In the genomic region with DNA sequence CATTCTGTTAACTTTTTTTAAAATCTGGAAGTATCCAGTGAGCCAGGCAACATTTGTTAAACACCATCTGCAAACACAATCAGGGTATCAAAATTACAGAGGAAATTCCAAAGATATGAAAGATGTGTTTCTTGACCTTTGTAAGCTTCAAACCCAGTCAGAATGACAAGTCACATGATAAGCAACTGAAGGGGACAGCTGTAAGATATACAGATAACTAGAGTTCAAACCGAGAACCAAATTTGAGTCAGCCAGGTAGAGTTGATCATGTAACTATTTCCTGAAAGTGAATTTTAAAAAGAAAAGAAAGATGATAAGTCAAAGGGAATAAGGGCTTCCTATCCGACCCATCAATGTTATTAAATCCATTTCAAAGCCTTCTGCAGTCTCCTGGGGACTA, we compare ENCODE assay signal across 14 cellular contexts.
DNase-seq lines count a peak whose midpoint lies in the region; ATAC-seq, FAIRE-seq and TF ChIP-seq lines count a peak whose summit lies in the region.
"Had no signal": no experiment of that assay in that cellular context is flagged by ENCODE, and none has a peak within 500 bp of the region (broad histone marks: within the 10 kb centered on the region; RNA-seq: fewer than 3 reads in every experiment).

No MANE protein-coding gene starts in this region.

- no peak overlapping the region for H2AK5ac ChIP-seq in neuronal stem cell (ENCODE audit: low read depth, low read length)

- no peaks in the 10 kb centered on the region for H3K79me1 ChIP-seq in neuronal stem cell (ENCODE audit: low read depth, low read length)

- no peak overlapping the region for H4K91ac ChIP-seq in neuronal stem cell (ENCODE audit: low read depth, low read length, poor library complexity)

- H3K14ac ChIP-seq in neuronal stem cell (ENCODE audit: low read length) = no peak overlapping the region

- H3K4me1 ChIP-seq in endothelial cell of umbilical vein (ENCODE audit: control insufficient read depth, extremely low read depth, insufficient read depth, low read length) = no peaks in the 10 kb centered on the region
- H3K4me1 ChIP-seq in kidney (ENCODE audit: control insufficient read depth in 1 of 2, insufficient read depth in 1 of 2, low read depth in 1 of 2, low read length in 2 of 2) = no peaks in the 10 kb centered on the region
- H3K4me1 ChIP-seq in neuronal stem cell (ENCODE audit: control insufficient read depth in 2 of 2, insufficient read depth in 1 of 2, low read depth in 1 of 2, low read length in 2 of 2) = no peaks in the 10 kb centered on the region

- H3K23ac ChIP-seq in neuronal stem cell (ENCODE audit: low read depth, low read length, poor library complexity) = no peak overlapping the region

- FAIRE-seq in endothelial cell of umbilical vein (lab: Jason Lieb, UNC) (no peak), kidney (lab: Jason Lieb, UNC) (no peak)
- FAIRE-seq: urothelium cell line had no signal

- no peak overlapping the region for H2BK12ac ChIP-seq in neuronal stem cell (ENCODE audit: low read length)

- H3K4me2 ChIP-seq in endothelial cell of umbilical vein (ENCODE audit: insufficient read depth, low read length) (no peak overlapping the region), neuronal stem cell (ENCODE audit: insufficient read depth, low read length, poor library complexity, severe bottlenecking) (no peak overlapping the region)

- BruUV-seq in endothelial cell of umbilical vein (replicated peaks; lab: Mats Ljungman, UMichigan) = no TSS peak

- TF ChIP-seq CTCF in endothelial cell of umbilical vein (IDR thresholded peaks at IDR 0.05; ENCODE audit: extremely low read depth in 1 of 2, insufficient read depth in 1 of 2, low read depth in 1 of 2, low read length in 2 of 2) = no peak
- TF ChIP-seq CTCF in kidney (IDR thresholded peaks at IDR 0.05; ENCODE audit: borderline replicate concordance, extremely low read depth, insufficient read depth) = no peak

- H2AFZ ChIP-seq in endothelial cell of umbilical vein (ENCODE audit: low read depth, low read length) = no peak overlapping the region
- H2AFZ ChIP-seq in neuronal stem cell (ENCODE audit: low read length) = no peak overlapping the region

- H2BK15ac ChIP-seq in neuronal stem cell (ENCODE audit: low read length) = no peak overlapping the region

- H3K9ac ChIP-seq in endothelial cell of umbilical vein (replicated peaks; ENCODE audit: extremely low read depth, insufficient read depth, low read length) (no peak overlapping the region), kidney (ENCODE audit: low read length in 2 of 2) (no peak overlapping the region), neuronal stem cell (ENCODE audit: low read depth, low read length, poor library complexity) (no peak overlapping the region)

- H3K4ac ChIP-seq in neuronal stem cell (ENCODE audit: low read length) = no peak overlapping the region

- H2BK120ac ChIP-seq in neuronal stem cell (ENCODE audit: low read depth, low read length) = no peak overlapping the region

- CTCF ChIA-PET in endothelial cell of umbilical vein (lab: Charles Lee) = interaction anchor here (0.7 kb wide), 2 partner anchors 165 to 1373 kb away, joined by 3 read pairs; no protein-coding TSS in a partner anchor

- dilution Hi-C loops in endothelial cell of umbilical vein (cut with MboI; ENCODE audit: extremely low pct_ligation_motif_present, low sequenced_read_pairs) = no loop called here

- no peaks in the 10 kb centered on the region for H3K9me3 ChIP-seq in endothelial cell of umbilical vein (replicated peaks; ENCODE audit: control insufficient read depth, insufficient read depth, low read length)
- no peaks in the 10 kb centered on the region for H3K9me3 ChIP-seq in kidney (ENCODE audit: control insufficient read depth in 1 of 2, low read length in 2 of 2)
- no peaks in the 10 kb centered on the region for H3K9me3 ChIP-seq in neuronal stem cell (replicated peaks in 1 of 2; ENCODE audit: control insufficient read depth in 2 of 2, insufficient read depth in 1 of 2, low read depth in 1 of 2, low read length in 2 of 2)

- no peak overlapping the region for H4K8ac ChIP-seq in neuronal stem cell (ENCODE audit: low read depth, low read length)

- ATAC-seq in GM18870 (IDR thresholded peaks at IDR 0.05; ENCODE audit: unreplicated experiment) = peak; percentile 92
- peak; percentile 63 for ATAC-seq in GM21528 (IDR thresholded peaks at IDR 0.05; ENCODE audit: low FRiP score, unreplicated experiment)
- peak; percentile 82 for ATAC-seq in HG03103 (IDR thresholded peaks at IDR 0.05; ENCODE audit: low read depth, unreplicated experiment)
- ATAC-seq: WTC11 had no signal

- no CpG with 5 or more reads among the region's 2 CpGs for WGBS in neuronal stem cell (ENCODE audit: extremely low coverage in 2 of 2, insufficient read length in 2 of 2, insufficient replicate concordance in 1 of 2), 2 donors

- no peak for TF ChIP-seq POLR2A in endothelial cell of umbilical vein (IDR thresholded peaks at IDR 0.05; ENCODE audit: low read depth, low read length)

- no peak for DNase-seq in endothelial cell of umbilical vein (ENCODE audit: low read depth, low spot score)
- no peak for DNase-seq in NCI-H446 (lab: John Stamatoyannopoulos, UW)
- DNase-seq in kidney = no peak
- no peak for DNase-seq in SIG-M5 (lab: John Stamatoyannopoulos, UW)
- no peak for DNase-seq in neuronal stem cell (ENCODE audit: low spot score)
- DNase-seq: activated naive CD4-positive, alpha-beta T cell treated with anti-CD3 and anti-CD28 coated beads, Interleukin-2, amount 10 ng/mL, durations not matched to agents 7 days and 5 days; foreskin melanocyte; NCI-H2081 treated with DMSO at 0.1 percent for 48 hours had no signal

- H3K79me2 ChIP-seq in endothelial cell of umbilical vein (ENCODE audit: control insufficient read depth, insufficient read depth, low read length) = no peaks in the 10 kb centered on the region

- H3K27ac ChIP-seq in endothelial cell of umbilical vein (ENCODE audit: insufficient read depth, low read depth, low read length) = no peak overlapping the region
- H3K27ac ChIP-seq in kidney (ENCODE audit: low read depth in 2 of 2, low read length in 2 of 2) = no peak overlapping the region
- H3K27ac ChIP-seq in neuronal stem cell (replicated peaks; ENCODE audit: low read length) = no peak overlapping the region
- H3K27ac ChIP-seq: coronary artery had no signal

- H3K18ac ChIP-seq in neuronal stem cell (ENCODE audit: low read length) = no peak overlapping the region

- no peaks in the 10 kb centered on the region for H3K27me3 ChIP-seq in endothelial cell of umbilical vein (ENCODE audit: control insufficient read depth in 2 of 2, insufficient read depth in 2 of 2, low read length in 2 of 2)
- H3K27me3 ChIP-seq in neuronal stem cell (ENCODE audit: control insufficient read depth in 3 of 3, insufficient read depth in 3 of 3, low read depth in 1 of 3, low read length in 3 of 3) = no peaks in the 10 kb centered on the region

- H4K20me1 ChIP-seq in endothelial cell of umbilical vein (replicated peaks; ENCODE audit: control insufficient read depth, extremely low read depth, insufficient read depth, low read length) = no peaks in the 10 kb centered on the region

- POLR2A ChIA-PET in endothelial cell of umbilical vein (lab: Charles Lee) = no interaction called here

- intact Hi-C loops in endothelial cell of umbilical vein (cut with micrococcal nuclease) = no loop called here
- intact Hi-C loops in kidney (cut with DNase I) = no loop called here

- no peaks in the 10 kb centered on the region for H3K9me1 ChIP-seq in endothelial cell of umbilical vein (replicated peaks; ENCODE audit: control insufficient read depth, extremely low read depth, insufficient read depth, low read length)

- H3K36me3 ChIP-seq in endothelial cell of umbilical vein (ENCODE audit: control insufficient read depth in 2 of 2, extremely low read depth in 1 of 2, insufficient read depth in 2 of 2, low read length in 2 of 2) (no peaks in the 10 kb centered on the region), kidney (ENCODE audit: control insufficient read depth in 1 of 2, insufficient read depth in 2 of 2, low read length in 2 of 2) (no peaks in the 10 kb centered on the region), neuronal stem cell (replicated peaks in 1 of 2; ENCODE audit: control insufficient read depth in 2 of 2, insufficient read depth in 2 of 2, low read length in 2 of 2) (no peaks in the 10 kb centered on the region)

- H3K4me3 ChIP-seq in endothelial cell of umbilical vein (replicated peaks in 1 of 3; ENCODE audit: insufficient read depth in 1 of 3, low read depth in 1 of 3, low read length in 3 of 3) = no peak overlapping the region
- H3K4me3 ChIP-seq in kidney (ENCODE audit: low read length in 2 of 2) = no peak overlapping the region
- no peak overlapping the region for H3K4me3 ChIP-seq in neuronal stem cell (ENCODE audit: low read length in 2 of 2)
- H3K4me3 ChIP-seq: coronary artery had no signal

- H2BK5ac ChIP-seq in neuronal stem cell (ENCODE audit: low read length) = no peak overlapping the region

TF ChIP-seq in endothelial cell of umbilical vein, 7 proteins besides CTCF, POLR2A, EP300 and RAD21:
- peak; percentile 61 for TF ChIP-seq GATA2 (IDR thresholded peaks at IDR 0.05; ENCODE audit: insufficient read depth, insufficient read length, low read depth, low read length)
- no peak for TF ChIP-seq POLR2AphosphoS5 (IDR thresholded peaks at IDR 0.05; ENCODE audit: insufficient read depth, low read depth, low read length)
TF ChIP-seq in endothelial cell of umbilical vein: peak in this region for 1.
